In genomic region chr2:191643425-191643824, GRCh38 we compare ENCODE assay signal across 16 cellular contexts. TPM values are rescaled to one million over a fixed set of nuclear protein-coding genes. Genes with fewer than 3 reads are reported as not detected.
DNase-seq lines count a peak whose midpoint lies in the region; ATAC-seq and TF ChIP-seq lines count a peak whose summit lies in the region.
"Had no signal": no experiment of that assay in that cellular context is flagged by ENCODE, and none has a peak within 500 bp of the region (broad histone marks: within the 10 kb centered on the region; RNA-seq: fewer than 3 reads in every experiment).

No MANE protein-coding gene starts in this region.

- no peaks in the 10 kb centered on the region for H3K79me2 ChIP-seq in hepatocyte
- no peaks in the 10 kb centered on the region for H3K79me2 ChIP-seq in trophoblast cell (ENCODE audit: control insufficient read depth, insufficient read depth, low read length, poor library complexity)

- H2BK5ac ChIP-seq in trophoblast cell (ENCODE audit: low read depth, low read length, poor library complexity): peak overlapping the region; percentile 33

- H3K27me3 ChIP-seq in hepatocyte: no peaks in the 10 kb centered on the region
- no peaks in the 10 kb centered on the region for H3K27me3 ChIP-seq in trophoblast cell (ENCODE audit: insufficient read depth, low read length)

- H3K9me3 ChIP-seq in hepatocyte (ENCODE audit: low read depth) (no peaks in the 10 kb centered on the region), trophoblast cell (ENCODE audit: insufficient read depth, low read depth, low read length) (no peaks in the 10 kb centered on the region)

- H4K20me1 ChIP-seq in hepatocyte (ENCODE audit: insufficient read depth, poor library complexity, severe bottlenecking): no peaks in the 10 kb centered on the region

- H3K23ac ChIP-seq in trophoblast cell (ENCODE audit: low read length): no peak overlapping the region

- no peaks in the 10 kb centered on the region for H3K27me3 Mint-ChIP-seq in naive thymus-derived CD8-positive, alpha-beta T cell
- H3K27me3 Mint-ChIP-seq: CD4-positive, alpha-beta memory T cell had no signal

- peaks cover 0 to 1% (median 0%) of the 10 kb centered on the region in 9 donors for H3K9me3 Mint-ChIP-seq in naive thymus-derived CD8-positive, alpha-beta T cell
- H3K9me3 Mint-ChIP-seq: CD4-positive, alpha-beta memory T cell; HFFc6 had no signal

- no peak overlapping the region for H2AK5ac ChIP-seq in trophoblast cell (ENCODE audit: low read length)

- H3K14ac ChIP-seq in trophoblast cell (ENCODE audit: low read length): no peak overlapping the region

- H3K36me3 Mint-ChIP-seq in naive thymus-derived CD8-positive, alpha-beta T cell: no peaks in the 10 kb centered on the region

- H3K27ac ChIP-seq in hepatocyte (no peak overlapping the region), trophoblast cell (ENCODE audit: low read depth, low read length) (no peak overlapping the region)
- H3K27ac ChIP-seq: HL-60 had no signal

- no peak overlapping the region for H4K12ac ChIP-seq in trophoblast cell (ENCODE audit: low read depth, low read length)

- H3K4me3 ChIP-seq in hepatocyte: no peak overlapping the region
- no peak overlapping the region for H3K4me3 ChIP-seq in trophoblast cell (ENCODE audit: low read depth, low read length)

- H2AFZ ChIP-seq in hepatocyte (no peak overlapping the region), trophoblast cell (ENCODE audit: insufficient read depth, low read length, poor library complexity) (no peak overlapping the region)

- peak; percentile 24 for DNase-seq in HEK293T (ENCODE audit: extremely low spot score)
- peak; percentile 25 for DNase-seq in hepatocyte (ENCODE audit: low spot score)
- no peak for DNase-seq in trophoblast cell
- no peak for DNase-seq in H4 (ENCODE audit: low spot score)
- no peak for DNase-seq in NK-92 (lab: John Stamatoyannopoulos, UW; ENCODE audit: unreplicated experiment)
- no peak for DNase-seq in naive thymus-derived CD8-positive, alpha-beta T cell
- DNase-seq: CD4-positive, alpha-beta memory T cell; GF-D8; HFFc6; Karpas-422; NCI-H1417; NCI-H2029 treated with DMSO at 0.1 percent for 48 hours; NCI-H2227 treated with DMSO at 0.1 percent for 48 hours; NCI-H69 had no signal

- 68% methylated on average over 5 of the region's 5 CpGs for WGBS in hepatocyte (ENCODE audit: low lambda C conversion rate, missing lambda C conversion rate)
- WGBS in trophoblast cell (ENCODE audit: extremely low coverage, insufficient coverage, insufficient read length): no CpG with 5 or more reads among the region's 5 CpGs

- no peak overlapping the region for H2BK120ac ChIP-seq in trophoblast cell (ENCODE audit: insufficient read depth, low read length, poor library complexity)

- no peak overlapping the region for H4K8ac ChIP-seq in trophoblast cell (ENCODE audit: low read depth, low read length)

- no peak overlapping the region for H4K91ac ChIP-seq in trophoblast cell (ENCODE audit: low read depth, low read length)

- no peak overlapping the region for H3K4ac ChIP-seq in trophoblast cell (ENCODE audit: low read depth, low read length)

- no peak overlapping the region for H3K9ac ChIP-seq in trophoblast cell (ENCODE audit: low read length)

- no peaks in the 10 kb centered on the region for H3K9me2 ChIP-seq in hepatocyte (replicated peaks; ENCODE audit: insufficient read depth)

- H3K4me2 ChIP-seq in hepatocyte (no peak overlapping the region), trophoblast cell (ENCODE audit: low read length) (no peak overlapping the region)

- H3K79me1 ChIP-seq in trophoblast cell (ENCODE audit: low read length): peaks cover 12% of the 10 kb centered on the region

- H3K4me3 Mint-ChIP-seq in naive thymus-derived CD8-positive, alpha-beta T cell: no peak overlapping the region
- H3K4me3 Mint-ChIP-seq: CD4-positive, alpha-beta memory T cell; HFFc6 had no signal

- TF ChIP-seq CTCF in hepatocyte (IDR thresholded peaks at IDR 0.05; ENCODE audit: poor library complexity): no peak

- POLR2A ChIA-PET in HEK293T (lab: Yijun Ruan, JAX): interaction anchor here (1.1 kb wide), 1 partner anchor 34 kb away, joined by 4 read pairs; the partner anchor contains the start of gene NABP1
- POLR2A ChIA-PET in naive thymus-derived CD8-positive, alpha-beta T cell (lab: Charles Lee): no interaction called here

- H3K36me3 ChIP-seq in hepatocyte (replicated peaks; ENCODE audit: insufficient read depth, low read depth): no peaks in the 10 kb centered on the region
- no peaks in the 10 kb centered on the region for H3K36me3 ChIP-seq in trophoblast cell (ENCODE audit: control insufficient read depth in 1 of 2, insufficient read depth in 2 of 2, low read length in 2 of 2)

- H3K4me1 ChIP-seq in hepatocyte (ENCODE audit: insufficient read depth) (no peaks in the 10 kb centered on the region), trophoblast cell (ENCODE audit: control insufficient read depth in 1 of 2, insufficient read depth in 2 of 2, low read length in 2 of 2) (peaks cover 6 to 12% of the 10 kb centered on the region in 2 experiments)

- no peak overlapping the region for H3K27ac Mint-ChIP-seq in naive thymus-derived CD8-positive, alpha-beta T cell
- H3K27ac Mint-ChIP-seq: CD4-positive, alpha-beta memory T cell; HFFc6 had no signal

- H3K4me1 Mint-ChIP-seq in naive thymus-derived CD8-positive, alpha-beta T cell: peaks cover 10 to 17% (median 14%) of the 10 kb centered on the region in 4 donors

- no peak for ATAC-seq in SK-N-SH treated with all-trans-retinoic acid at 6 μM for 48 hours
- ATAC-seq in naive thymus-derived CD8-positive, alpha-beta T cell: no peak

- peak overlapping the region; percentile 66 for H2BK12ac ChIP-seq in trophoblast cell (ENCODE audit: low read length)

- no peak overlapping the region for H3K18ac ChIP-seq in trophoblast cell (ENCODE audit: low read length)

- CTCF ChIA-PET in HEK293T (lab: Yijun Ruan, JAX): interaction anchor here (0.6 to 1.1 kb wide), 4 partner anchors 12 to 69 kb away, joined by 3 to 8 read pairs (median 4); no protein-coding TSS in a partner anchor

TF ChIP-seq in HEK293T, 16 proteins besides CTCF, POLR2A, EP300 and RAD21:
- TF ChIP-seq SP1 (IDR thresholded peaks at IDR 0.05) (no peak), ARNT (IDR thresholded peaks at IDR 0.05) (no peak), PKNOX1 (IDR thresholded peaks at IDR 0.05) (peak; percentile 51), NFRKB (IDR thresholded peaks at IDR 0.05) (no peak), TARDBP (IDR thresholded peaks at IDR 0.05) (no peak), FOXM1 (IDR thresholded peaks at IDR 0.05; ENCODE audit: borderline replicate concordance) (no peak)

TF ChIP-seq in SK-N-SH treated with all-trans-retinoic acid at 6 μM for 48 hours, 23 proteins besides CTCF, POLR2A, EP300 and RAD21:
- no peak for TF ChIP-seq OSR1 (CRISPR knock-in tag; IDR thresholded peaks at IDR 0.05)
- no peak for TF ChIP-seq ZNF8 (CRISPR knock-in tag; IDR thresholded peaks at IDR 0.05)
- TF ChIP-seq ZC3H10 (CRISPR knock-in tag; IDR thresholded peaks at IDR 0.05): no peak
- TF ChIP-seq, protein P1, sequence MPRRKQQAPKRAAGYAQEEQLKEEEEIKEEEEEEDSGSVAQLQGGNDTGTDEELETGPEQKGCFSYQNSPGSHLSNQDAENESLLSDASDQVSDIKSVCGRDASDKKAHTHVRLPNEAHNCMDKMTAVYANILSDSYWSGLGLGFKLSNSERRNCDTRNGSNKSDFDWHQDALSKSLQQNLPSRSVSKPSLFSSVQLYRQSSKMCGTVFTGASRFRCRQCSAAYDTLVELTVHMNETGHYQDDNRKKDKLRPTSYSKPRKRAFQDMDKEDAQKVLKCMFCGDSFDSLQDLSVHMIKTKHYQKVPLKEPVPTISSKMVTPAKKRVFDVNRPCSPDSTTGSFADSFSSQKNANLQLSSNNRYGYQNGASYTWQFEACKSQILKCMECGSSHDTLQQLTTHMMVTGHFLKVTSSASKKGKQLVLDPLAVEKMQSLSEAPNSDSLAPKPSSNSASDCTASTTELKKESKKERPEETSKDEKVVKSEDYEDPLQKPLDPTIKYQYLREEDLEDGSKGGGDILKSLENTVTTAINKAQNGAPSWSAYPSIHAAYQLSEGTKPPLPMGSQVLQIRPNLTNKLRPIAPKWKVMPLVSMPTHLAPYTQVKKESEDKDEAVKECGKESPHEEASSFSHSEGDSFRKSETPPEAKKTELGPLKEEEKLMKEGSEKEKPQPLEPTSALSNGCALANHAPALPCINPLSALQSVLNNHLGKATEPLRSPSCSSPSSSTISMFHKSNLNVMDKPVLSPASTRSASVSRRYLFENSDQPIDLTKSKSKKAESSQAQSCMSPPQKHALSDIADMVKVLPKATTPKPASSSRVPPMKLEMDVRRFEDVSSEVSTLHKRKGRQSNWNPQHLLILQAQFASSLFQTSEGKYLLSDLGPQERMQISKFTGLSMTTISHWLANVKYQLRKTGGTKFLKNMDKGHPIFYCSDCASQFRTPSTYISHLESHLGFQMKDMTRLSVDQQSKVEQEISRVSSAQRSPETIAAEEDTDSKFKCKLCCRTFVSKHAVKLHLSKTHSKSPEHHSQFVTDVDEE (CRISPR knock-in tag; IDR thresholded peaks at IDR 0.05): 0 out of 2 replicates have a peak, but pooled peaks have one; percentile 37
- no peak for TF ChIP-seq TCF4 (CRISPR knock-in tag; IDR thresholded peaks at IDR 0.05; ENCODE audit: borderline replicate concordance)
TF ChIP-seq in SK-N-SH treated with all-trans-retinoic acid at 6 μM for 48 hours: peak in this region for 1.

RNA-seq across cellular contexts. Expression of gene NABP1, which starts 34.5 kb away (rescaled TPM):
- 36.1 and 40.0 TPM in 2 replicates for total RNA-seq in hepatocyte
- polyA plus RNA-seq in hepatocyte: 19.6 and 27.2 TPM in 2 replicates
- 101 and 113 TPM in 2 replicates for polyA plus RNA-seq in trophoblast cell (2013)
- total RNA-seq in H4 (2014; rRNA removed; shearing (Covaris generic)): 17.9 and 19.8 TPM in 2 replicates
- 10 to 100 TPM; 38.0 to 38.8 TPM for total RNA-seq in naive thymus-derived CD8-positive, alpha-beta T cell
- 1 to 10 TPM; 3.5 to 4.7 (median 4.0) TPM for polyA plus RNA-seq in naive thymus-derived CD8-positive, alpha-beta T cell

Comparison
In these comparisons a context has a peak if more than half of its experiments do, and no peak if none do; other contexts are left out.
1. DNase-seq: peak in HEK293T (single experiment) and hepatocyte (single experiment); none in trophoblast cell (0 of 2), H4 (single experiment), NK-92 (single experiment) and naive thymus-derived CD8-positive, alpha-beta T cell (0 of 10).